37 cellular contexts compared by ENCODE assay signal in the genomic region with DNA sequence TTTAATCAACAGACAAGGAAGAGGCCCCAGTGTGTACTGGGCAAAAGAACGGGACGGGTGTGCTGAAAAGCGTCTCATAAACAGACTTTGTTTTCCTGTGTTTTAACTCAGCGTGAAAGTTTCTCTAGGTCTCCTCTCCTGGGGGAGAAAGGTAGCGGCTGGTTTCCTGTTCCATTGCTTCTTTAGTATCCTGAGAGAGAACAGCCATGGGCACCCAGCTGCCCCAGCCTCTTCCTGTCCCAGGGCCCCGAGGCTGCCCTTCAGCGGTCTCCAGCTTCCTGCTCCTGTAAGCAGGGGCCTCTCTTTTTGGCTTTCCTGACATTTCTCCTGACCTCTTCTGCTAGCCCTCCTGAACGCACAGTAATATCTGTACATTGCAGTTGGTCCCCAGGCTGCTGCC. TPM values are rescaled to one million over a fixed set of nuclear protein-coding genes. Genes with fewer than 3 reads are reported as not detected.
"Had no signal": no experiment of that assay in that cellular context is flagged by ENCODE, and none has a peak within 500 bp of the region (broad histone marks: within the 10 kb centered on the region; RNA-seq: fewer than 3 reads in every experiment).

No MANE protein-coding gene starts in this region.

- DNase-seq: activated B cell treated with CpG ODN at 0.5 μM for 24 hours; activated CD4-positive, alpha-beta T cell treated with anti-CD3 and anti-CD28 coated beads for 48 hours; activated CD4-positive, alpha-beta T cell treated with anti-CD3 and anti-CD28 coated beads, Interleukin-2, amount 50 U/mL, for 1 hour; activated CD4-positive, alpha-beta T cell treated with anti-CD3 and anti-CD28 coated beads, Interleukin-2, amount 50 U/mL, for 48 hours; activated CD8-positive, alpha-beta T cell treated with anti-CD3 and anti-CD28 coated beads, Interleukin-2, amount 10 ng/mL, durations not matched to agents 7 days and 5 days; activated effector memory CD4-positive, alpha-beta T cell treated with Interleukin-2 at 50 U/mL for 16 hours; activated gamma-delta T cell treated with Interleukin-2 at 50 U/mL for 16 hours; activated naive CD4-positive, alpha-beta T cell treated with anti-CD3 and anti-CD28 coated beads, Interleukin-2, amount 50 U/mL, for 16 hours; activated naive CD4-positive, alpha-beta T cell treated with Interleukin-2 at 50 U/mL for 16 hours; activated T-cell treated with anti-CD3 and anti-CD28 coated beads, Interleukin-2, amount 50 U/mL, for 4 hours; amniotic stem cell; anterior cingulate cortex; brain microvascular endothelial cell; caudate nucleus; cortex of kidney; dermis blood vessel endothelial cell; effector CD4-positive, alpha-beta T cell; effector memory CD8-positive, alpha-beta T cell; esophagus squamous epithelium; foreskin melanocyte; heart right ventricle; T-helper 2 cell; WERI-Rb-1 had no signal

- ATAC-seq: activated CD4-positive, CD25-positive, alpha-beta regulatory T cell treated with anti-CD3 and anti-CD28 coated beads, Interleukin-2, amount 50 U/mL, for 24 hours; activated CD8-positive, alpha-beta T cell treated with anti-CD3 and anti-CD28 coated beads, Interleukin-2, amount 10 ng/mL, durations not matched to agents 7 days and 5 days; activated T-cell treated with anti-CD3 and anti-CD28 coated beads, Interleukin-2, amount 50 U/mL, for 4 hours; activated T-helper 17 cell treated with anti-CD3 and anti-CD28 coated beads, Interleukin-2, amount 50 U/mL, for 72 hours; effector memory CD8-positive, alpha-beta T cell; gastroesophageal sphincter had no signal

- H3K27ac ChIP-seq: brain microvascular endothelial cell, epithelial cell of prostate, esophagus squamous epithelium, gastroesophageal sphincter, heart right ventricle, WERI-Rb-1 had no signal

- H3K4me3 ChIP-seq: esophagus squamous epithelium, gastroesophageal sphincter, heart right ventricle had no signal

- H3K36me3 ChIP-seq: brain microvascular endothelial cell, esophagus squamous epithelium, gastroesophageal sphincter, heart right ventricle, WERI-Rb-1 had no signal

- H3K4me3 Mint-ChIP-seq: activated B cell treated with CpG ODN at 0.5 μM for 24 hours; activated CD8-positive, alpha-beta T cell treated with anti-CD3 and anti-CD28 coated beads, Interleukin-2, amount 10 ng/mL, durations not matched to agents 7 days and 5 days; activated naive CD8-positive, alpha-beta T cell; activated T-cell treated with anti-CD3 and anti-CD28 coated beads, Interleukin-2, amount 50 U/mL, for 4 hours; activated T-helper 17 cell treated with anti-CD3 and anti-CD28 coated beads, Interleukin-2, amount 50 U/mL, for 72 hours; effector memory CD8-positive, alpha-beta T cell had no signal

- H3K4me1 Mint-ChIP-seq: activated B cell treated with CpG ODN at 0.5 μM for 24 hours; activated T-helper 17 cell treated with anti-CD3 and anti-CD28 coated beads, Interleukin-2, amount 50 U/mL, for 72 hours had no signal

- H3K9me3 Mint-ChIP-seq: activated B cell treated with CpG ODN at 0.5 μM for 24 hours; activated T-cell treated with anti-CD3 and anti-CD28 coated beads, Interleukin-2, amount 50 U/mL, for 4 hours; activated T-helper 17 cell treated with anti-CD3 and anti-CD28 coated beads, Interleukin-2, amount 50 U/mL, for 72 hours; effector memory CD8-positive, alpha-beta T cell had no signal

- H3K27ac Mint-ChIP-seq: activated B cell treated with CpG ODN at 0.5 μM for 24 hours; activated CD8-positive, alpha-beta T cell treated with anti-CD3 and anti-CD28 coated beads, Interleukin-2, amount 10 ng/mL, durations not matched to agents 7 days and 5 days; activated naive CD8-positive, alpha-beta T cell; activated T-helper 17 cell treated with anti-CD3 and anti-CD28 coated beads, Interleukin-2, amount 50 U/mL, for 72 hours; effector memory CD8-positive, alpha-beta T cell had no signal

- H3K9me3 ChIP-seq: esophagus squamous epithelium, gastroesophageal sphincter, heart right ventricle had no signal

RNA-seq across cellular contexts. Expression of a gene that starts 2.4 kb away (rescaled TPM):
- total RNA-seq: activated B cell treated with CpG ODN at 0.5 μM for 24 hours; activated CD8-positive, alpha-beta T cell treated with anti-CD3 and anti-CD28 coated beads, Interleukin-2, amount 10 ng/mL, durations not matched to agents 7 days and 5 days; activated T-cell treated with anti-CD3 and anti-CD28 coated beads, Interleukin-2, amount 50 U/mL, for 4 hours; activated T-helper 17 cell treated with anti-CD3 and anti-CD28 coated beads, Interleukin-2, amount 50 U/mL, for 72 hours; astrocyte; bronchial epithelial cell; chondrocyte; dermis blood vessel endothelial cell; endothelial cell of umbilical vein; esophagus squamous epithelium; fibroblast of lung; fibroblast of villous mesenchyme; glomerular endothelial cell; heart right ventricle; T-helper 1 cell treated with Interleukin-12 subunit alpha and Interleukin-12 subunit beta and Interleukin-4 antibody, amounts not matched to agents 30 ng/mL and 1 ng/mL, for 36 hours had no signal
- polyA plus RNA-seq: endothelial cell of umbilical vein, esophagus, fibroblast of lung, heart right ventricle had no signal

RNA-seq across cellular contexts. Expression of a gene that starts 16.8 kb away (rescaled TPM):
- total RNA-seq: activated B cell treated with CpG ODN at 0.5 μM for 24 hours; activated CD8-positive, alpha-beta T cell treated with anti-CD3 and anti-CD28 coated beads, Interleukin-2, amount 10 ng/mL, durations not matched to agents 7 days and 5 days; T-helper 1 cell treated with Interleukin-12 subunit alpha and Interleukin-12 subunit beta and Interleukin-4 antibody, amounts not matched to agents 30 ng/mL and 1 ng/mL, for 36 hours had no signal

RNA-seq across cellular contexts. Expression of a gene that starts 53.4 kb away (rescaled TPM):
- total RNA-seq: activated B cell treated with CpG ODN at 0.5 μM for 24 hours, fibroblast of lung had no signal
